In the genomic region with DNA sequence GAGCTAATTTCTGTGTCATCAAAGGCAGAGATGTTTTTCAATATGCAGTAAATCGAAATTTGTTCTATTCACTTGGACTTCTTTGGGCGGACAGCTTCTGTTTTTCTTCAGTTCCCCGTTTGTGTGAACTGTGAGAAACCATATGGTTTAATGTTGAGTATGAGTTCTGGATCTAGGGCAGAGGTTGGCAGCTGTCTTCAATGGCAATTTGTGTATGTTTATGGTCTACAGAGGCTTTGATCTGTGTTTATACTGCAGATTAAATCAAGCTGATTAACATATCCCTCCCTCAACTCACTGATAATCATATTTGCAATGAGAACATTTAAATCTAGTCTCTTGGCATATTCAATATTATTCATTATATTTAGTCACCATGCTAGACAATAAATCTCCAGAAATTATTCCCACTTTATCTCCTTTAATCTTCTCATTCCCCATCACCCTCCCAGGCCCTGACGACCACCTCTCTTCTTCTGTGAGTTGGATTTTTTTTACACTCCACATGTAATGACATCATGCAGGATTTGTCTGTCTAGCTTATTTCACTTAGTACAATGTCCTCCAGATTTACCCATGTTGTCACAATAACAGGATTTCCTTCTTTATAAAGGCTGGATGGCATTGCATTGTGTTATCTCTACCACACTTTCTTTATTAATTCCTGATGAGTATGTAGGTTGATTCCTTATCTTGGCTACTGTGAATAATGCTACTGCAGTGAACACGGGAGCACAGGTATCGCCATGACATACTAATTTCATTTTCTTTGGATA, we compare ENCODE assay signal across 1 cellular context.
TF ChIP-seq lines count a peak whose summit lies in the region.

No MANE protein-coding gene starts in this region.

TF ChIP-seq in IMR-90, 13 proteins besides CTCF, POLR2A, EP300 and RAD21:
- no peak for TF ChIP-seq RCOR1 (IDR thresholded peaks at IDR 0.05; ENCODE audit: insufficient replicate concordance, low read length)
- no peak for TF ChIP-seq MXI1 (IDR thresholded peaks at IDR 0.05; ENCODE audit: borderline replicate concordance, low read depth, low read length)
- TF ChIP-seq NFE2L2 (IDR thresholded peaks at IDR 0.05; ENCODE audit: low read depth, low read length): no peak
- TF ChIP-seq, protein P1, sequence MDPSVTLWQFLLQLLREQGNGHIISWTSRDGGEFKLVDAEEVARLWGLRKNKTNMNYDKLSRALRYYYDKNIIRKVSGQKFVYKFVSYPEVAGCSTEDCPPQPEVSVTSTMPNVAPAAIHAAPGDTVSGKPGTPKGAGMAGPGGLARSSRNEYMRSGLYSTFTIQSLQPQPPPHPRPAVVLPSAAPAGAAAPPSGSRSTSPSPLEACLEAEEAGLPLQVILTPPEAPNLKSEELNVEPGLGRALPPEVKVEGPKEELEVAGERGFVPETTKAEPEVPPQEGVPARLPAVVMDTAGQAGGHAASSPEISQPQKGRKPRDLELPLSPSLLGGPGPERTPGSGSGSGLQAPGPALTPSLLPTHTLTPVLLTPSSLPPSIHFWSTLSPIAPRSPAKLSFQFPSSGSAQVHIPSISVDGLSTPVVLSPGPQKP (IDR thresholded peaks at IDR 0.05; ENCODE audit: borderline replicate concordance, low read depth, low read length): no peak
- no peak for TF ChIP-seq CEBPB (IDR thresholded peaks at IDR 0.05; ENCODE audit: low read depth, low read length)
- no peak for TF ChIP-seq SMC3 (IDR thresholded peaks at IDR 0.05; ENCODE audit: low read depth, low read length)
- TF ChIP-seq RFX5 (IDR thresholded peaks at IDR 0.05; ENCODE audit: low read depth, low read length): no peak
- no peak for TF ChIP-seq BHLHE40 (IDR thresholded peaks at IDR 0.05; ENCODE audit: low read depth, low read length)
- no peak for TF ChIP-seq MAZ (IDR thresholded peaks at IDR 0.05; ENCODE audit: borderline replicate concordance, low read depth, low read length)
- TF ChIP-seq MAFK (IDR thresholded peaks at IDR 0.05; ENCODE audit: low read depth, low read length): no peak
